Comparison of ENCODE assay signal across 8 cellular contexts in genomic region chr12:75488553-75488952, GRCh38. TPM values are rescaled to one million over a fixed set of nuclear protein-coding genes. Genes with fewer than 3 reads are reported as not detected.
DNase-seq lines count a peak whose midpoint lies in the region; ATAC-seq and TF ChIP-seq lines count a peak whose summit lies in the region.

No MANE protein-coding gene starts in this region.

- CTCF ChIA-PET in activated naive CD4-positive, alpha-beta T cell treated with anti-CD3 and anti-CD28 coated beads, Interleukin-2, amount 10 ng/mL, durations not matched to agents 7 days and 5 days (lab: Charles Lee): interaction anchor here (0.6 to 1.9 kb wide), 9 partner anchors 9 to 799 kb away, joined by 3 to 4 read pairs (median 3); partner anchors contain the start of genes CAPS2, GLIPR1L2 and KRR1

- H3K36me3 ChIP-seq in kidney epithelial cell (ENCODE audit: control insufficient read depth, insufficient read depth, low read length): no peaks in the 10 kb centered on the region

- no peaks in the 10 kb centered on the region for H3K27me3 ChIP-seq in kidney epithelial cell (ENCODE audit: control insufficient read depth, insufficient read depth, low read length)

- H3K27me3 Mint-ChIP-seq in activated naive CD4-positive, alpha-beta T cell treated with anti-CD3 and anti-CD28 coated beads, Interleukin-2, amount 10 ng/mL, durations not matched to agents 7 days and 5 days: no peaks in the 10 kb centered on the region
- no peaks in the 10 kb centered on the region for H3K27me3 Mint-ChIP-seq in stimulated activated memory B cell treated with anti-CD40 and anti-IgM and Interleukin-4, amounts not matched to agents 10 μg/mL and 1 μg/mL and 100 μg/mL, for 72 hours

- H3K4me3 Mint-ChIP-seq in activated naive CD4-positive, alpha-beta T cell treated with anti-CD3 and anti-CD28 coated beads, Interleukin-2, amount 10 ng/mL, durations not matched to agents 7 days and 5 days: no peak overlapping the region
- H3K4me3 Mint-ChIP-seq in stimulated activated memory B cell treated with anti-CD40 and anti-IgM and Interleukin-4, amounts not matched to agents 10 μg/mL and 1 μg/mL and 100 μg/mL, for 72 hours: no peak overlapping the region

- TF ChIP-seq CTCF in WI38 (IDR thresholded peaks at IDR 0.05; ENCODE audit: low read depth, low read length) (peak; percentile 53), kidney epithelial cell (IDR thresholded peaks at IDR 0.05; ENCODE audit: insufficient read depth, low read length, poor library complexity, severe bottlenecking) (peak; percentile 22)

- ATAC-seq in HG03159 (IDR thresholded peaks at IDR 0.05; ENCODE audit: unreplicated experiment) (peak; percentile 41), HG03469 (IDR thresholded peaks at IDR 0.05; ENCODE audit: unreplicated experiment) (no peak), GM18519 (IDR thresholded peaks at IDR 0.05; ENCODE audit: low FRiP score, unreplicated experiment) (no peak)
- no peak for ATAC-seq in stimulated activated memory B cell treated with anti-CD40 and anti-IgM and Interleukin-4, amounts not matched to agents 10 μg/mL and 1 μg/mL and 100 μg/mL, for 72 hours

- peak; percentile 26 for DNase-seq in activated naive CD4-positive, alpha-beta T cell treated with anti-CD3 and anti-CD28 coated beads, Interleukin-2, amount 10 ng/mL, durations not matched to agents 7 days and 5 days
- DNase-seq in activated naive CD4-positive, alpha-beta T cell (lab: John Stamatoyannopoulos, UW): no peak
- DNase-seq in kidney epithelial cell (ENCODE audit: low read depth): no peak

- H3K4me1 Mint-ChIP-seq in activated naive CD4-positive, alpha-beta T cell treated with anti-CD3 and anti-CD28 coated beads, Interleukin-2, amount 10 ng/mL, durations not matched to agents 7 days and 5 days: peaks cover 32% of the 10 kb centered on the region
- H3K4me1 Mint-ChIP-seq in stimulated activated memory B cell treated with anti-CD40 and anti-IgM and Interleukin-4, amounts not matched to agents 10 μg/mL and 1 μg/mL and 100 μg/mL, for 72 hours: peaks cover 41% of the 10 kb centered on the region

- no peak overlapping the region for H3K4me3 ChIP-seq in WI38 (ENCODE audit: low read depth, low read length)
- H3K4me3 ChIP-seq in kidney epithelial cell (ENCODE audit: low read depth, low read length): no peak overlapping the region

- no peaks in the 10 kb centered on the region for H3K9me3 Mint-ChIP-seq in activated naive CD4-positive, alpha-beta T cell treated with anti-CD3 and anti-CD28 coated beads, Interleukin-2, amount 10 ng/mL, durations not matched to agents 7 days and 5 days
- no peaks in the 10 kb centered on the region for H3K9me3 Mint-ChIP-seq in stimulated activated memory B cell treated with anti-CD40 and anti-IgM and Interleukin-4, amounts not matched to agents 10 μg/mL and 1 μg/mL and 100 μg/mL, for 72 hours

- no peak overlapping the region for H3K27ac Mint-ChIP-seq in activated naive CD4-positive, alpha-beta T cell treated with anti-CD3 and anti-CD28 coated beads, Interleukin-2, amount 10 ng/mL, durations not matched to agents 7 days and 5 days
- no peak overlapping the region for H3K27ac Mint-ChIP-seq in stimulated activated memory B cell treated with anti-CD40 and anti-IgM and Interleukin-4, amounts not matched to agents 10 μg/mL and 1 μg/mL and 100 μg/mL, for 72 hours

- H3K36me3 Mint-ChIP-seq in activated naive CD4-positive, alpha-beta T cell treated with anti-CD3 and anti-CD28 coated beads, Interleukin-2, amount 10 ng/mL, durations not matched to agents 7 days and 5 days: peaks cover 25% of the 10 kb centered on the region
- peaks cover 20% of the 10 kb centered on the region for H3K36me3 Mint-ChIP-seq in stimulated activated memory B cell treated with anti-CD40 and anti-IgM and Interleukin-4, amounts not matched to agents 10 μg/mL and 1 μg/mL and 100 μg/mL, for 72 hours

RNA-seq across cellular contexts. Expression of gene GLIPR1, which starts 8.0 kb away (rescaled TPM):
- 28.4 and 31.9 TPM in 2 replicates for total RNA-seq in kidney epithelial cell

RNA-seq across cellular contexts. Expression of gene KRR1, which starts 22.9 kb away (rescaled TPM):
- 20.5 and 31.2 TPM in 2 replicates for total RNA-seq in kidney epithelial cell
